Comparison of ENCODE assay signal across 34 cellular contexts in the genomic region with DNA sequence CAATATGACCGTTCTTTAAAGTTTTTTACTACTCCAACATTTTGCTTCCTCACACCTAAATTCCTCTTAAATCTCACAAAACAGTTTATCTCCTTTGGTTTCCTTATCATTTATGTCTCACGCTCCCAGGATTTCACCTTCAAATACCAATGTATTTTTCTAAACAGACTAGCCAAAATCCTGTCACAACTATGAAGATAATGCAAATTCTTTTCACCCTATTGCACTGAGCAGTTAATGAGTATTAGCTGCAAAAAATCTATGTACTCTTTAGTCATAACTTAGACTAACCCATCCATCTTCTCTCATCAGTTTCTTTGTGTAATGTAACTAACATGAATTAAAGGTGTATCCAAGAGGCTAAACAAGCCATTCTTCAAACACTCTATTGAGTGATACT.
"Had no signal": no experiment of that assay in that cellular context is flagged by ENCODE, and none has a peak within 500 bp of the region (broad histone marks: within the 10 kb centered on the region; RNA-seq: fewer than 3 reads in every experiment).

No MANE protein-coding gene starts in this region.

- ATAC-seq: activated CD8-positive, alpha-beta memory T cell treated with anti-CD3 and anti-CD28 coated beads, Interleukin-2, amount 10 ng/mL, durations not matched to agents 7 days and 5 days; activated CD8-positive, alpha-beta T cell treated with anti-CD3 and anti-CD28 coated beads, Interleukin-2, amount 10 ng/mL, durations not matched to agents 7 days and 5 days; activated naive CD8-positive, alpha-beta T cell treated with anti-CD3 and anti-CD28 coated beads, Interleukin-2, amount 50 U/mL, for 24 hours; body of pancreas had no signal

- H3K4me3 Mint-ChIP-seq: activated B cell treated with CpG ODN at 0.5 μM for 24 hours; activated CD4-positive, alpha-beta memory T cell treated with anti-CD3 and anti-CD28 coated beads for 36 hours; activated CD4-positive, alpha-beta T cell treated with anti-CD3 and anti-CD28 coated beads, Interleukin-2, amount 10 ng/mL, durations not matched to agents 24 days and 14 days; activated CD8-positive, alpha-beta memory T cell treated with anti-CD3 and anti-CD28 coated beads, Interleukin-2, amount 10 ng/mL, durations not matched to agents 7 days and 5 days; activated CD8-positive, alpha-beta T cell treated with anti-CD3 and anti-CD28 coated beads, Interleukin-2, amount 10 ng/mL, durations not matched to agents 7 days and 5 days; activated naive CD4-positive, alpha-beta T cell treated with anti-CD3 and anti-CD28 coated beads, Interleukin-2, amount 10 ng/mL, durations not matched to agents 7 days and 5 days; activated naive CD4-positive, alpha-beta T cell treated with anti-CD3 and anti-CD28 coated beads, Interleukin-2, amount 50 U/mL, for 24 hours; activated naive CD8-positive, alpha-beta T cell; activated naive CD8-positive, alpha-beta T cell treated with anti-CD3 and anti-CD28 coated beads, Interleukin-2, amount 10 ng/mL, durations not matched to agents 7 days and 5 days; activated naive CD8-positive, alpha-beta T cell treated with anti-CD3 and anti-CD28 coated beads, Interleukin-2, amount 50 U/mL, for 24 hours; activated T-cell treated with anti-CD3 and anti-CD28 coated beads, Interleukin-2, amount 50 U/mL, for 24 hours; T-helper 1 cell treated with Interleukin-12 subunit alpha and Interleukin-12 subunit beta and Interleukin-4 antibody, amounts not matched to agents 30 μg/mL and 1 μg/mL, for 36 hours; T-helper 2 cell treated with Interferon-gamma antibody and Interleukin-4, amounts not matched to agents 5 μg/mL and 100 μg/mL, for 36 hours had no signal

- H3K9me3 Mint-ChIP-seq: activated B cell treated with CpG ODN at 0.5 μM for 24 hours; activated CD4-positive, alpha-beta memory T cell treated with anti-CD3 and anti-CD28 coated beads for 36 hours; activated CD4-positive, alpha-beta T cell treated with anti-CD3 and anti-CD28 coated beads, Interleukin-2, amount 10 ng/mL, durations not matched to agents 24 days and 14 days; activated naive CD4-positive, alpha-beta T cell treated with anti-CD3 and anti-CD28 coated beads, Interleukin-2, amount 10 ng/mL, durations not matched to agents 7 days and 5 days; activated naive CD4-positive, alpha-beta T cell treated with anti-CD3 and anti-CD28 coated beads, Interleukin-2, amount 50 U/mL, for 24 hours; activated naive CD8-positive, alpha-beta T cell treated with anti-CD3 and anti-CD28 coated beads, Interleukin-2, amount 10 ng/mL, durations not matched to agents 7 days and 5 days; activated naive CD8-positive, alpha-beta T cell treated with anti-CD3 and anti-CD28 coated beads, Interleukin-2, amount 50 U/mL, for 24 hours; activated T-cell treated with anti-CD3 and anti-CD28 coated beads, Interleukin-2, amount 50 U/mL, for 24 hours; activated T-helper 2 cell treated with anti-CD3 and anti-CD28 coated beads, Interferon-gamma antibody, Interleukin-2, Interleukin-4, amounts not matched to agents 10 μg/mL and 5 μg/mL and 100 μg/mL, durations not matched to agents 14 hours and 24 hours and 36 hours; T-helper 1 cell treated with Interleukin-12 subunit alpha and Interleukin-12 subunit beta and Interleukin-4 antibody, amounts not matched to agents 30 μg/mL and 1 μg/mL, for 36 hours; T-helper 2 cell treated with Interferon-gamma antibody and Interleukin-4, amounts not matched to agents 5 μg/mL and 100 μg/mL, for 36 hours had no signal

- H3K9me3 ChIP-seq: body of pancreas, breast epithelium had no signal

- H3K27ac Mint-ChIP-seq: activated B cell treated with CpG ODN at 0.5 μM for 24 hours; activated CD4-positive, alpha-beta memory T cell treated with anti-CD3 and anti-CD28 coated beads for 36 hours; activated CD4-positive, alpha-beta T cell treated with anti-CD3 and anti-CD28 coated beads, Interleukin-2, amount 10 ng/mL, durations not matched to agents 24 days and 14 days; activated CD8-positive, alpha-beta memory T cell treated with anti-CD3 and anti-CD28 coated beads, Interleukin-2, amount 10 ng/mL, durations not matched to agents 7 days and 5 days; activated CD8-positive, alpha-beta T cell treated with anti-CD3 and anti-CD28 coated beads, Interleukin-2, amount 10 ng/mL, durations not matched to agents 7 days and 5 days; activated naive CD4-positive, alpha-beta T cell treated with anti-CD3 and anti-CD28 coated beads, Interleukin-2, amount 10 ng/mL, durations not matched to agents 7 days and 5 days; activated naive CD4-positive, alpha-beta T cell treated with anti-CD3 and anti-CD28 coated beads, Interleukin-2, amount 50 U/mL, for 24 hours; activated naive CD8-positive, alpha-beta T cell; activated naive CD8-positive, alpha-beta T cell treated with anti-CD3 and anti-CD28 coated beads, Interleukin-2, amount 10 ng/mL, durations not matched to agents 7 days and 5 days; activated naive CD8-positive, alpha-beta T cell treated with anti-CD3 and anti-CD28 coated beads, Interleukin-2, amount 50 U/mL, for 24 hours; activated T-cell treated with anti-CD3 and anti-CD28 coated beads, Interleukin-2, amount 50 U/mL, for 24 hours; activated T-helper 2 cell treated with anti-CD3 and anti-CD28 coated beads, Interferon-gamma antibody, Interleukin-2, Interleukin-4, amounts not matched to agents 10 μg/mL and 5 μg/mL and 100 μg/mL, durations not matched to agents 14 hours and 24 hours and 36 hours; T-helper 1 cell treated with Interleukin-12 subunit alpha and Interleukin-12 subunit beta and Interleukin-4 antibody, amounts not matched to agents 30 μg/mL and 1 μg/mL, for 36 hours; T-helper 2 cell treated with Interferon-gamma antibody and Interleukin-4, amounts not matched to agents 5 μg/mL and 100 μg/mL, for 36 hours had no signal

- H3K4me1 ChIP-seq: body of pancreas, breast epithelium had no signal

- H3K4me3 ChIP-seq: body of pancreas, breast epithelium had no signal

- H3K4me1 Mint-ChIP-seq: activated B cell treated with CpG ODN at 0.5 μM for 24 hours; activated CD8-positive, alpha-beta memory T cell treated with anti-CD3 and anti-CD28 coated beads, Interleukin-2, amount 10 ng/mL, durations not matched to agents 7 days and 5 days; activated naive CD4-positive, alpha-beta T cell treated with anti-CD3 and anti-CD28 coated beads, Interleukin-2, amount 10 ng/mL, durations not matched to agents 7 days and 5 days; activated naive CD4-positive, alpha-beta T cell treated with anti-CD3 and anti-CD28 coated beads, Interleukin-2, amount 50 U/mL, for 24 hours; activated naive CD8-positive, alpha-beta T cell treated with anti-CD3 and anti-CD28 coated beads, Interleukin-2, amount 10 ng/mL, durations not matched to agents 7 days and 5 days; activated naive CD8-positive, alpha-beta T cell treated with anti-CD3 and anti-CD28 coated beads, Interleukin-2, amount 50 U/mL, for 24 hours had no signal

- H3K27ac ChIP-seq: body of pancreas, brain microvascular endothelial cell, breast epithelium, VCaP had no signal

- H3K36me3 Mint-ChIP-seq: activated CD4-positive, alpha-beta memory T cell treated with anti-CD3 and anti-CD28 coated beads for 36 hours; activated CD8-positive, alpha-beta memory T cell treated with anti-CD3 and anti-CD28 coated beads, Interleukin-2, amount 10 ng/mL, durations not matched to agents 7 days and 5 days; activated naive CD4-positive, alpha-beta T cell treated with anti-CD3 and anti-CD28 coated beads, Interleukin-2, amount 10 ng/mL, durations not matched to agents 7 days and 5 days; activated naive CD4-positive, alpha-beta T cell treated with anti-CD3 and anti-CD28 coated beads, Interleukin-2, amount 50 U/mL, for 24 hours; activated naive CD8-positive, alpha-beta T cell; activated naive CD8-positive, alpha-beta T cell treated with anti-CD3 and anti-CD28 coated beads, Interleukin-2, amount 10 ng/mL, durations not matched to agents 7 days and 5 days had no signal

- H3K36me3 ChIP-seq: brain microvascular endothelial cell, breast epithelium had no signal

- H3K27me3 Mint-ChIP-seq: activated B cell treated with CpG ODN at 0.5 μM for 24 hours; activated CD4-positive, alpha-beta T cell treated with anti-CD3 and anti-CD28 coated beads, Interleukin-2, amount 10 ng/mL, durations not matched to agents 24 days and 14 days; activated naive CD4-positive, alpha-beta T cell treated with anti-CD3 and anti-CD28 coated beads, Interleukin-2, amount 10 ng/mL, durations not matched to agents 7 days and 5 days; activated naive CD8-positive, alpha-beta T cell had no signal

- H3K27me3 ChIP-seq: body of pancreas, brain microvascular endothelial cell, breast epithelium had no signal

- DNase-seq: activated B cell treated with CpG ODN at 0.5 μM for 24 hours; activated CD4-positive, alpha-beta memory T cell treated with anti-CD3 and anti-CD28 coated beads for 36 hours; activated CD4-positive, alpha-beta T cell treated with anti-CD3 and anti-CD28 coated beads for 4 hours; activated CD4-positive, alpha-beta T cell treated with anti-CD3 and anti-CD28 coated beads, Interleukin-2, amount 10 ng/mL, durations not matched to agents 24 days and 14 days; activated CD4-positive, alpha-beta T cell treated with anti-CD3 and anti-CD28 coated beads, Interleukin-2, amount 50 U/mL, for 1 hour; activated CD4-positive, alpha-beta T cell treated with anti-CD3 and anti-CD28 coated beads, Interleukin-2, amount 50 U/mL, for 4 hours; activated CD4-positive, CD25-positive, alpha-beta regulatory T cell treated with anti-CD3 and anti-CD28 coated beads, Interleukin-2, amount 50 U/mL, for 72 hours; activated CD8-positive, alpha-beta memory T cell treated with anti-CD3 and anti-CD28 coated beads for 24 hours; activated CD8-positive, alpha-beta memory T cell treated with anti-CD3 and anti-CD28 coated beads, Interleukin-2, amount 10 ng/mL, durations not matched to agents 7 days and 5 days; activated CD8-positive, alpha-beta memory T cell treated with anti-CD3 and anti-CD28 coated beads, Interleukin-2, amount 50 U/mL, for 48 hours; activated CD8-positive, alpha-beta T cell treated with anti-CD3 and anti-CD28 coated beads, Interleukin-2, amount 10 ng/mL, durations not matched to agents 7 days and 5 days; activated effector memory CD4-positive, alpha-beta T cell treated with Interleukin-2 at 50 U/mL for 16 hours; activated gamma-delta T cell; activated naive CD4-positive, alpha-beta T cell treated with anti-CD3 and anti-CD28 coated beads, Interleukin-2, amount 10 ng/mL, durations not matched to agents 7 days and 5 days; activated naive CD4-positive, alpha-beta T cell treated with Interleukin-2 at 50 U/mL for 16 hours; activated naive CD8-positive, alpha-beta T cell treated with anti-CD3 and anti-CD28 coated beads, Interleukin-2, amount 10 ng/mL, durations not matched to agents 7 days and 5 days; activated naive CD8-positive, alpha-beta T cell treated with anti-CD3 and anti-CD28 coated beads, Interleukin-2, amount 50 U/mL, for 24 hours; activated T-cell treated with anti-CD3 and anti-CD28 coated beads, Interleukin-2, amount 50 U/mL, for 24 hours; activated T-cell treated with anti-CD3 and anti-CD28 coated beads, Interleukin-2, amount 50 U/mL, for 48 hours; amniotic stem cell; aorta; body of pancreas; brain microvascular endothelial cell; central memory CD4-positive, alpha-beta T cell; T-helper 1 cell; T-helper 2 cell; T-helper 9 cell had no signal
